Comparison of ENCODE assay signal across 33 cellular contexts in the genomic region with DNA sequence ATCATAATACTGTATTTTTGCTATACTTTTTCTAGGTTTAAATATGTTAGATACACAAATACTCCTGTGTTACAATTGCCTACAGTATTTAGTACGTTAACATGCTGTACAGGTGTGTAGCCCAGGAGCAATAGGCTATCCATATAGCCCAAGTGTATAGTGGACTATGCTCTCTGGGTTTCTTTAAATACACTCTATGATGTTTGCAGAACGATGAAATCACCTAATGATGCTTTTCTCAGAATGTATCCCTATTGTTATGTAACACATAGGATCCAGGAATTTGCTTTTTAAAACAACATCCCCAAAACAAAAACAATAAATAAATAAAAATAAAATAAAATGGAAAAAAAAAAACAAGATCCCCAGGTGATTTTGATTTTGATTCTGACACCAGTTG.
"Had no signal": no experiment of that assay in that cellular context is flagged by ENCODE, and none has a peak within 500 bp of the region (broad histone marks: within the 10 kb centered on the region; RNA-seq: fewer than 3 reads in every experiment).

No MANE protein-coding gene starts in this region.

- H3K9me3 ChIP-seq: adrenal gland, body of pancreas, breast epithelium had no signal

- ATAC-seq: activated CD8-positive, alpha-beta T cell treated with anti-CD3 and anti-CD28 coated beads for 36 hours; activated naive CD4-positive, alpha-beta T cell treated with anti-CD3 and anti-CD28 coated beads, Interleukin-2, amount 50 U/mL, for 72 hours; activated T-cell treated with anti-CD3 and anti-CD28 coated beads, Interleukin-2, amount 50 U/mL, for 4 hours; activated T-cell treated with anti-CD3 and anti-CD28 coated beads, Interleukin-2, amount 50 U/mL, for 72 hours; activated T-helper 17 cell treated with anti-CD3 and anti-CD28 coated beads, Interleukin-2, amount 50 U/mL, for 72 hours; body of pancreas had no signal

- H3K4me1 ChIP-seq: adrenal gland, body of pancreas, breast epithelium had no signal

- H3K36me3 ChIP-seq: adrenal gland, brain microvascular endothelial cell, breast epithelium had no signal

- H3K4me3 ChIP-seq: adrenal gland, body of pancreas, breast epithelium had no signal

- DNase-seq: activated B cell treated with CpG ODN at 0.5 μM for 24 hours; activated CD4-positive, alpha-beta memory T cell treated with anti-CD3 and anti-CD28 coated beads for 36 hours; activated CD4-positive, alpha-beta T cell treated with anti-CD3 and anti-CD28 coated beads for 4 hours; activated CD4-positive, alpha-beta T cell treated with anti-CD3 and anti-CD28 coated beads, Interleukin-2, amount 10 ng/mL, durations not matched to agents 24 days and 14 days; activated CD4-positive, alpha-beta T cell treated with anti-CD3 and anti-CD28 coated beads, Interleukin-2, amount 50 U/mL, for 1 hour; activated CD4-positive, alpha-beta T cell treated with anti-CD3 and anti-CD28 coated beads, Interleukin-2, amount 50 U/mL, for 4 hours; activated CD4-positive, CD25-positive, alpha-beta regulatory T cell treated with anti-CD3 and anti-CD28 coated beads, Interleukin-2, amount 50 U/mL, for 72 hours; activated CD8-positive, alpha-beta memory T cell treated with anti-CD3 and anti-CD28 coated beads, Interleukin-2, amount 50 U/mL, for 4 hours; activated CD8-positive, alpha-beta T cell treated with anti-CD3 and anti-CD28 coated beads for 36 hours; activated effector memory CD4-positive, alpha-beta T cell treated with anti-CD3 and anti-CD28 coated beads, Interleukin-2, amount 50 U/mL, for 16 hours; activated gamma-delta T cell treated with Interleukin-2 at 50 U/mL for 16 hours; activated naive CD4-positive, alpha-beta T cell; activated naive CD4-positive, alpha-beta T cell treated with anti-CD3 and anti-CD28 coated beads for 36 hours; activated naive CD4-positive, alpha-beta T cell treated with anti-CD3 and anti-CD28 coated beads, Interleukin-2, amount 50 U/mL, for 16 hours; activated naive CD8-positive, alpha-beta T cell treated with anti-CD3 and anti-CD28 coated beads for 36 hours; activated T-cell treated with anti-CD3 and anti-CD28 coated beads for 4 hours; activated T-cell treated with anti-CD3 and anti-CD28 coated beads, Interleukin-2, amount 50 U/mL, for 1 hour; activated T-cell treated with anti-CD3 and anti-CD28 coated beads, Interleukin-2, amount 50 U/mL, for 4 hours; activated T-cell treated with anti-CD3 and anti-CD28 coated beads, Interleukin-2, amount 50 U/mL, for 72 hours; adrenal gland; amniotic stem cell; aorta; body of pancreas; brain microvascular endothelial cell; central memory CD4-positive, alpha-beta T cell; T-helper 1 cell; T-helper 2 cell; T-helper 9 cell had no signal

- FAIRE-seq: astrocyte, TTC549 had no signal
